Comparison of ENCODE assay signal across 8 cellular contexts in genomic region chr3:39141211-39141995, GRCh38. TPM values are rescaled to one million over a fixed set of nuclear protein-coding genes. Genes with fewer than 3 reads are reported as not detected.
DNase-seq lines count a peak whose midpoint lies in the region; ATAC-seq and TF ChIP-seq lines count a peak whose summit lies in the region.

No MANE protein-coding gene starts in this region.

- H3K4me3 ChIP-seq in Caco-2 (ENCODE audit: low read depth, low read length) (no peak overlapping the region), ovary (no peak overlapping the region)

- peaks cover 2% of the 10 kb centered on the region for H3K36me3 ChIP-seq in Caco-2 (ENCODE audit: control insufficient read depth, insufficient read depth, low read length)
- H3K36me3 ChIP-seq in ovary = no peaks in the 10 kb centered on the region

- TF ChIP-seq CTCF in Caco-2 (IDR thresholded peaks at IDR 0.05; ENCODE audit: insufficient read depth in 1 of 2, low read depth in 1 of 2, low read length in 1 of 2, severe bottlenecking in 1 of 2, unreplicated experiment in 1 of 2) = no peak
- TF ChIP-seq CTCF in ovary (IDR thresholded peaks at IDR 0.05) = no peak

- no TSS peak for BruUV-seq in Caco-2 (replicated peaks; lab: Mats Ljungman, UMichigan)

- peak overlapping the region; percentile 35 for H3K27ac Mint-ChIP-seq in Caco-2 (ENCODE audit: unreplicated experiment)

- peak overlapping the region; percentile 89 for H3K27ac ChIP-seq in epithelial cell of prostate
- peak overlapping the region in 1 of 2 donors; percentile 8 for H3K27ac ChIP-seq in ovary

- no peak for ATAC-seq in HG02884 (IDR thresholded peaks at IDR 0.05; ENCODE audit: unreplicated experiment)

- H3K9me3 ChIP-seq in Caco-2 (no peaks in the 10 kb centered on the region), ovary (no peaks in the 10 kb centered on the region)

- no peaks in the 10 kb centered on the region for H3K9me3 Mint-ChIP-seq in Caco-2 (ENCODE audit: unreplicated experiment)

- no peak for TF ChIP-seq EP300 in ovary (IDR thresholded peaks at IDR 0.05)

- no peak overlapping the region for H3K4me3 Mint-ChIP-seq in Caco-2 (ENCODE audit: unreplicated experiment)

- 26 to 51% (median 37%) methylated on average over 3 of the region's 3 CpGs for WGBS in ovary, 3 donors

- DNase-seq in Caco-2 = peak in 1 of 2 experiments; percentile 46
- DNase-seq in NCI-H69 (lab: John Stamatoyannopoulos, UW) = peak; percentile 55
- peak; percentile 72 for DNase-seq in epithelial cell of prostate (ENCODE audit: low read depth, low spot score)
- peak; percentile 55 to 83 (median 71) for DNase-seq in ovary
- DNase-seq in GF-D8 (lab: John Stamatoyannopoulos, UW) = no peak
- DNase-seq in NCI-H2171 treated with DMSO at 0.1 percent for 48 hours (lab: John Stamatoyannopoulos, UW) = no peak
- no peak for DNase-seq in DMS114 treated with DMSO at 0.1 percent for 48 hours (lab: John Stamatoyannopoulos, UW; ENCODE audit: unreplicated experiment)

- POLR2A ChIA-PET in Caco-2 (lab: Charles Lee) = no interaction called here

- CTCF ChIA-PET in Caco-2 (lab: Charles Lee) = no interaction called here

- H3K27me3 Mint-ChIP-seq in Caco-2 (ENCODE audit: insufficient read depth, unreplicated experiment) = no peaks in the 10 kb centered on the region

- H3K27me3 ChIP-seq in Caco-2 (replicated peaks; ENCODE audit: control insufficient read depth, insufficient read depth, low read length) = no peaks in the 10 kb centered on the region
- H3K27me3 ChIP-seq in ovary = no peaks in the 10 kb centered on the region

- H3K4me1 Mint-ChIP-seq in Caco-2 (ENCODE audit: low read depth, unreplicated experiment) = peaks cover 18% of the 10 kb centered on the region

- peaks cover 12% of the 10 kb centered on the region for H3K4me1 ChIP-seq in Caco-2
- peaks cover 16% of the 10 kb centered on the region for H3K4me1 ChIP-seq in ovary (ENCODE audit: insufficient read depth)

- H3K36me3 Mint-ChIP-seq in Caco-2 (ENCODE audit: insufficient read depth, unreplicated experiment) = peaks cover 52% of the 10 kb centered on the region

- no peak for TF ChIP-seq POLR2A in ovary (IDR thresholded peaks at IDR 0.05)

- intact Hi-C loops in Caco-2 (cut with micrococcal nuclease; ENCODE audit: unreplicated experiment) = no loop called here
- intact Hi-C loops in ovary (cut with DNase I) = no loop called here

RNA-seq across cellular contexts. Expression of gene CSRNP1, which starts 12.0 kb away (rescaled TPM):
- total RNA-seq in Caco-2 (2022) = 12.6 and 13.5 TPM in 2 replicates
- total RNA-seq in ovary = 100 to 1,000 TPM in 2 of 7 donors, 10 to 100 TPM in 5; 22.4 to 118 (median 54.9) TPM
- polyA plus RNA-seq in ovary = 10 to 100 TPM in 1 of 2 donors, 1 to 10 TPM in 1; 6.5 to 24.7 TPM

RNA-seq across cellular contexts. Expression of gene TTC21A, which starts 33.9 kb away (rescaled TPM):
- total RNA-seq in Caco-2 (2022) (4.0 and 6.9 TPM in 2 replicates), ovary (10 to 100 TPM in 3 of 7 donors, 1 to 10 TPM in 4; 4.8 to 21.4 (median 9.1) TPM)
- polyA plus RNA-seq in ovary = 1 to 10 TPM; 4.2 to 4.8 TPM

RNA-seq across cellular contexts. Expression of gene GORASP1, which starts 34.0 kb away (rescaled TPM):
- total RNA-seq in Caco-2 (2022) (42.2 and 43.6 TPM in 2 replicates), ovary (10 to 100 TPM; 38.0 to 54.5 (median 47.8) TPM)
- 10 to 100 TPM; 31.4 to 32.5 TPM for polyA plus RNA-seq in ovary

RNA-seq across cellular contexts. Expression of gene XIRP1, which starts 51.0 kb away (rescaled TPM):
- total RNA-seq in Caco-2 (2022) = 0.14 TPM in 1 of 2 replicates, not detected in the other
- total RNA-seq in ovary = under 1 TPM in 2 of 7 donors, not detected in 5; 0.10 to 0.11 TPM
- under 1 TPM; 0.04 to 0.13 TPM for polyA plus RNA-seq in ovary

Comparison
In these comparisons a context has a peak if more than half of its experiments do, and no peak if none do; other contexts are left out.
1. DNase-seq: peak in NCI-H69 (single experiment), epithelial cell of prostate (single experiment) and ovary (5 of 5); none in GF-D8 (single experiment), NCI-H2171 treated with DMSO at 0.1 percent for 48 hours (single experiment) and DMS114 treated with DMSO at 0.1 percent for 48 hours (single experiment).